9 cellular contexts compared by ENCODE assay signal in the genomic region with DNA sequence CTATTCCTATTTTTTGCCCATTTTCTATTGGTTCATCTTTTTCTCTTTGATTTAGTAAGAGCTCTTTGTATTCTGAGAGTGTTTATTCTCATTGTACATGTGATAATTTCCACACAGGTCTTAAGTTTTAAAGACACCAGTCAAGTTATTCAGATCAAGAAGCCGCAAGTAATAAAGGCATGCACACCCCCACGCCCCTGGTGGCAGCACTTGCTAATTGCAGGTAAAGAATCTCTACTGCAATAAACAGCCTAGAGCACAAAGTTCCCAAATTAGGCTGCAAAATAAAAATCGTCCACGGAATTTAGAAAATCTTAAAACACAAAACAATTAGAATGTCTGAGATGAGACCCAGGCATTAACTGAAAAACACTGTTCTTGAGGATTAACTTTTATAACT. TPM values are rescaled to one million over a fixed set of nuclear protein-coding genes. Genes with fewer than 3 reads are reported as not detected.
DNase-seq lines count a peak whose midpoint lies in the region; TF ChIP-seq lines count a peak whose summit lies in the region.
"Had no signal": no experiment of that assay in that cellular context is flagged by ENCODE, and none has a peak within 500 bp of the region (broad histone marks: within the 10 kb centered on the region; RNA-seq: fewer than 3 reads in every experiment).

No MANE protein-coding gene starts in this region.

- H3K4me1 Mint-ChIP-seq in T-helper 2 cell treated with Interferon-gamma antibody and Interleukin-4, amounts not matched to agents 5 μg/mL and 100 μg/mL, for 36 hours (ENCODE audit: low read depth) = peaks cover 16% of the 10 kb centered on the region

- H3F3A ChIP-seq in smooth muscle cell (ENCODE audit: low read depth) = no peaks in the 10 kb centered on the region

- no peak overlapping the region for H3K4me3 ChIP-seq in NB4 (ENCODE audit: low read depth, low read length)
- H3K4me3 ChIP-seq in mammary epithelial cell (replicated peaks in 1 of 3; ENCODE audit: insufficient read depth in 1 of 3, low read depth in 2 of 3, low read length in 3 of 3) = no peak overlapping the region
- no peak overlapping the region for H3K4me3 ChIP-seq in smooth muscle cell
- H3K4me3 ChIP-seq: BLaER1 had no signal

- H4K20me1 ChIP-seq in mammary epithelial cell (ENCODE audit: insufficient read depth, low read length) = no peaks in the 10 kb centered on the region
- no peaks in the 10 kb centered on the region for H4K20me1 ChIP-seq in smooth muscle cell (ENCODE audit: low read depth)
- H4K20me1 ChIP-seq: BLaER1 had no signal

- no peaks in the 10 kb centered on the region for H3K27me3 Mint-ChIP-seq in T-helper 2 cell treated with Interferon-gamma antibody and Interleukin-4, amounts not matched to agents 5 μg/mL and 100 μg/mL, for 36 hours (ENCODE audit: low read depth)

- H3K27me3 ChIP-seq in mammary epithelial cell (ENCODE audit: insufficient read depth, low read length) (no peaks in the 10 kb centered on the region), smooth muscle cell (ENCODE audit: low read depth) (no peaks in the 10 kb centered on the region)
- H3K27me3 ChIP-seq: BLaER1 had no signal

- intact Hi-C loops in mammary epithelial cell (cut with micrococcal nuclease) = no loop called here

- H3K27ac Mint-ChIP-seq in T-helper 2 cell treated with Interferon-gamma antibody and Interleukin-4, amounts not matched to agents 5 μg/mL and 100 μg/mL, for 36 hours = no peak overlapping the region

- no TSS peak for BruUV-seq in mammary epithelial cell (replicated peaks; lab: Mats Ljungman, UMichigan)

- dilution Hi-C loops in mammary epithelial cell (cut with HindIII; ENCODE audit: low sequenced_read_pairs) = no loop called here

- H3K9me3 Mint-ChIP-seq in T-helper 2 cell treated with Interferon-gamma antibody and Interleukin-4, amounts not matched to agents 5 μg/mL and 100 μg/mL, for 36 hours = peaks cover 7% of the 10 kb centered on the region

- in situ Hi-C loops in mammary epithelial cell (cut with MboI; ENCODE audit: low sequenced_read_pairs in 2 of 2) = no loop called here

- 51% methylated on average over 4 of the region's 4 CpGs for WGBS in mammary epithelial cell (ENCODE audit: low coverage, missing lambda C conversion rate)
- WGBS in smooth muscle cell (ENCODE audit: low lambda C conversion rate) = 37% methylated on average over 4 of the region's 4 CpGs

- H3K4me3 Mint-ChIP-seq in T-helper 2 cell treated with Interferon-gamma antibody and Interleukin-4, amounts not matched to agents 5 μg/mL and 100 μg/mL, for 36 hours = no peak overlapping the region

- CTCF ChIA-PET in mammary epithelial cell (lab: Charles Lee; ENCODE audit: low non-redundant PET) = no interaction called here

- no peaks in the 10 kb centered on the region for H3K79me2 ChIP-seq in mammary epithelial cell (ENCODE audit: insufficient read depth, low read length)
- H3K79me2 ChIP-seq in smooth muscle cell (ENCODE audit: low read depth) = no peaks in the 10 kb centered on the region

- peak; percentile 22 for DNase-seq in NOMO-1 treated with DMSO at 0.1 percent for 48 hours (lab: John Stamatoyannopoulos, UW; ENCODE audit: unreplicated experiment)
- DNase-seq in NOMO-1 (lab: John Stamatoyannopoulos, UW; ENCODE audit: unreplicated experiment in 2 of 2) = no peak
- peak; percentile 58 for DNase-seq in NB4 (ENCODE audit: low read depth)
- DNase-seq in mammary epithelial cell = no peak
- no peak for DNase-seq in smooth muscle cell (lab: John Stamatoyannopoulos, UW; ENCODE audit: unreplicated experiment)
- no peak for DNase-seq in NCI-H2196 treated with DMSO at 0.1 percent for 48 hours (lab: John Stamatoyannopoulos, UW; ENCODE audit: unreplicated experiment)
- DNase-seq in cerebellum (ENCODE audit: low spot score) = no peak
- DNase-seq in T-helper 2 cell treated with Interferon-gamma antibody and Interleukin-4, amounts not matched to agents 5 μg/mL and 100 μg/mL, for 36 hours (ENCODE audit: low spot score) = no peak

- H3K4me1 ChIP-seq in mammary epithelial cell (ENCODE audit: insufficient read depth, low read length) = no peaks in the 10 kb centered on the region
- H3K4me1 ChIP-seq in smooth muscle cell (ENCODE audit: low read depth) = no peaks in the 10 kb centered on the region
- H3K4me1 ChIP-seq: BLaER1 had no signal

- H3K9ac ChIP-seq in mammary epithelial cell (ENCODE audit: insufficient read depth, low read length) = no peak overlapping the region
- H3K9ac ChIP-seq in smooth muscle cell (ENCODE audit: low read depth) = no peak overlapping the region
- H3K9ac ChIP-seq: BLaER1 had no signal

- H3K27ac ChIP-seq in mammary epithelial cell (ENCODE audit: insufficient read depth, low read depth, low read length) = no peak overlapping the region
- no peak overlapping the region for H3K27ac ChIP-seq in smooth muscle cell (ENCODE audit: low read depth)
- H3K27ac ChIP-seq: BLaER1 had no signal

- peak; percentile 77 for TF ChIP-seq CTCF in NB4 (IDR thresholded peaks at IDR 0.05; ENCODE audit: low read depth, low read length)
- peak; percentile 46 to 62 for TF ChIP-seq CTCF in mammary epithelial cell (conservative IDR thresholded peaks at IDR 0.05 in 1 of 2, IDR thresholded peaks at IDR 0.05 in 1 of 2; ENCODE audit: extremely low read depth in 1 of 2, insufficient read depth in 1 of 2, low read depth in 1 of 2, low read length in 2 of 2)
- peak; percentile 44 for TF ChIP-seq CTCF in smooth muscle cell (IDR thresholded peaks at IDR 0.05; ENCODE audit: borderline replicate concordance, insufficient read depth, poor library complexity, severe bottlenecking)

- no peak for TF ChIP-seq POLR2A in NB4 (IDR thresholded peaks at IDR 0.05; ENCODE audit: extremely low read depth, insufficient read length)

- peaks cover 75% of the 10 kb centered on the region for H3K36me3 Mint-ChIP-seq in T-helper 2 cell treated with Interferon-gamma antibody and Interleukin-4, amounts not matched to agents 5 μg/mL and 100 μg/mL, for 36 hours (ENCODE audit: low read depth)

- H3K36me3 ChIP-seq in mammary epithelial cell (ENCODE audit: insufficient read depth, low read length) (peaks cover 2% of the 10 kb centered on the region), smooth muscle cell (ENCODE audit: low read depth) (no peaks in the 10 kb centered on the region)

- no peak overlapping the region for H3K4me2 ChIP-seq in mammary epithelial cell (ENCODE audit: insufficient read depth, low read depth, low read length)
- H3K4me2 ChIP-seq in smooth muscle cell = no peak overlapping the region
- H3K4me2 ChIP-seq: BLaER1 had no signal

- H3K9me3 ChIP-seq in mammary epithelial cell (replicated peaks; ENCODE audit: insufficient read depth, low read length) (peaks cover 4% of the 10 kb centered on the region), smooth muscle cell (replicated peaks; ENCODE audit: low read depth) (no peaks in the 10 kb centered on the region)

- H2AFZ ChIP-seq in mammary epithelial cell (ENCODE audit: low read depth, low read length) = no peak overlapping the region
- no peak overlapping the region for H2AFZ ChIP-seq in smooth muscle cell (ENCODE audit: low read depth)

RNA-seq across cellular contexts. Expression of a gene that starts 45.2 kb away (rescaled TPM):
- total RNA-seq in mammary epithelial cell = 10 to 100 TPM; 12.0 to 25.1 TPM
- 13.0 TPM for polyA plus RNA-seq in mammary epithelial cell
- polyA minus RNA-seq in mammary epithelial cell = 2.9 TPM
- total RNA-seq in smooth muscle cell = 21.3 and 26.4 TPM in 2 replicates
- polyA plus RNA-seq in smooth muscle cell = 10.9 and 12.3 TPM in 2 replicates
- total RNA-seq in cerebellum = 61.9 TPM

Comparison
In these comparisons a context has a peak if more than half of its experiments do, and no peak if none do; other contexts are left out.
1. DNase-seq: peak in NOMO-1 treated with DMSO at 0.1 percent for 48 hours (single experiment) and NB4 (single experiment); none in NOMO-1 (0 of 2), mammary epithelial cell (single experiment), smooth muscle cell (single experiment), NCI-H2196 treated with DMSO at 0.1 percent for 48 hours (single experiment), cerebellum (single experiment) and T-helper 2 cell treated with Interferon-gamma antibody and Interleukin-4, amounts not matched to agents 5 μg/mL and 100 μg/mL, for 36 hours (single experiment).
2. Peak in every context shown above with its lines, with median percentiles within 50 percentile points of each other: CTCF ChIP-seq.